In the genomic region with DNA sequence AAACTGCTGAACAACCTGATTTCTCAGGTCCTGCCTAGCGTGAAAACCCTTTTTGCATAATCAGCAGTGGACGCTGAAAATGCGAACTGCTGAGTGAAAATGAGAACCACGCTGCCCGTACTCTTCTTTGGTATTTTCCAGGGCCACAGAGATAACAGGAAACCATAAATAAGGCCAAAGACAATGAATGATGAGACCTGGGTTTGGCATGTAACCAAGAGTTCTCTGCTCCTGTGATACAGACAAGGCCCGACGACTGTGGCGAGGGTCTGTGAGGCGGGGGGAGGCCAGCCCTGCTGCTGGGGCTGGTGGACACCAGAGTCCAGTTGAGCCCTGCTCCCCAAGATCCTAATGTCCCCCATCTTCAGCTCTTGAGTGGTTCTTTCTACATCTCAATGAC, we compare ENCODE assay signal across 23 cellular contexts.
"Had no signal": no experiment of that assay in that cellular context is flagged by ENCODE, and none has a peak within 500 bp of the region (broad histone marks: within the 10 kb centered on the region; RNA-seq: fewer than 3 reads in every experiment).

No MANE protein-coding gene starts in this region.

- H3K4me3 ChIP-seq: body of pancreas, esophagus squamous epithelium, heart right ventricle, lung, right lobe of liver, upper lobe of right lung had no signal

- FAIRE-seq: colon, endometrium had no signal

- H3K4me1 ChIP-seq: body of pancreas, heart right ventricle, right lobe of liver, upper lobe of right lung had no signal

- H3K27me3 ChIP-seq: body of pancreas, right lobe of liver, upper lobe of right lung had no signal

- H3K27ac ChIP-seq: body of pancreas, epithelial cell of prostate, esophagus squamous epithelium, heart right ventricle, right lobe of liver, upper lobe of right lung had no signal

- DNase-seq: activated B cell treated with CpG ODN at 0.5 μM for 24 hours; activated naive CD4-positive, alpha-beta T cell; activated T-cell treated with anti-CD3 and anti-CD28 coated beads for 4 hours; activated T-cell treated with anti-CD3 and anti-CD28 coated beads, Interleukin-2, amount 50 U/mL, for 72 hours; aorta; body of pancreas; dermis blood vessel endothelial cell; effector CD8-positive, alpha-beta T cell; esophagus squamous epithelium; foreskin melanocyte; heart right ventricle; mesendoderm; natural killer cell; right lobe of liver; stimulated activated CD4-positive, alpha-beta T cell treated with anti-CD3 and anti-CD28 coated beads, Interleukin-12 subunit alpha, Interleukin-12 subunit beta, amount 100 ng/mL, for 4 hours; stimulated activated CD4-positive, alpha-beta T cell treated with anti-CD3 and anti-CD28 coated beads, Interleukin-4, amount 100 ng/mL, for 24 hours; stimulated activated naive CD8-positive, alpha-beta T cell treated with anti-CD3 and anti-CD28 coated beads, Interleukin-15, amount 100 ng/mL, for 72 hours; substantia nigra; upper lobe of right lung had no signal

- H3K36me3 ChIP-seq: esophagus squamous epithelium, heart right ventricle, right lobe of liver, upper lobe of right lung had no signal

- H3K9me3 ChIP-seq: body of pancreas, esophagus squamous epithelium, right lobe of liver, upper lobe of right lung had no signal
